ENCODE assay signal across 8 cellular contexts in the genomic region with DNA sequence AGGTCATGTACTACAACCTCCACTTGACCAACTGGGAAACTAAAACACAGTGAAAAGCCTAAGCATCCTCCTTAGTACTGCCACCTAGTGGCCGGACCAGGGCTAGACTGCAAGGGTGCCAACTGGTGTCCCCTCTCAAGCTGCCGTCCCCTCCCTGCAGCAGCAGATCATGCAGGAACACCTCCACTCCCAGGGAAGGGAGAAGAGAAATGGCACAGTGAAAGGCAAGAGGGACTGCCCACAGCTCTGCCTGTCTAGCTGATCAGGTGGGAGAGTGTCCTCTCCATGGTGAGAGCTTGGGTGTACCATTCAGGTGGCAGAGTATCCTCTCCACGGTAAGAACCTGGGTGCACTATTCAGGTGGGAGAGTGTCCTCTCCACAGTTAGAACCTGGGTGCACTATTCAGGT.
DNase-seq lines count a peak whose midpoint lies in the region; ATAC-seq, FAIRE-seq and TF ChIP-seq lines count a peak whose summit lies in the region.

No MANE protein-coding gene starts in this region.

- intact Hi-C loops in left colon (cut with DNase I, micrococcal nuclease), result loop anchor here in 1 of 2 donors (10.0 kb wide), 1 partner anchor 149 kb away; no protein-coding TSS in a partner anchor

- peak; percentile 89 for FAIRE-seq in GM12891 (lab: Jason Lieb, UNC)

- peak; percentile 71 for TF ChIP-seq CTCF in astrocyte of the cerebellum (IDR thresholded peaks at IDR 0.05; ENCODE audit: low read depth, low read length, missing control alignments)

- in situ Hi-C loops in astrocyte of the cerebellum (cut with HindIII; ENCODE audit: low sequenced_read_pairs), result no loop called here

- ATAC-seq in left colon, result peak; percentile 33

- H3K4me3 ChIP-seq in Jurkat, Clone E6-1 (ENCODE audit: low read length), result no peak overlapping the region
- H3K4me3 ChIP-seq in astrocyte of the cerebellum (ENCODE audit: low read depth, low read length), result no peak overlapping the region

- no peak for TF ChIP-seq POLR2A in GM12891 (IDR thresholded peaks at IDR 0.05; ENCODE audit: low read depth, low read length)

- DNase-seq in A172 (ENCODE audit: low spot score) (peak; percentile 35), GM12891 (ENCODE audit: insufficient read length, low spot score) (peak; percentile 36), T-helper 9 cell (peak; percentile 71), astrocyte of the cerebellum (ENCODE audit: low read depth) (no peak), left colon (peak; percentile 46 to 64), cerebellum (ENCODE audit: low spot score) (no peak)
- peak; percentile 55 for DNase-seq in Jurkat, Clone E6-1 (ENCODE audit: low read depth, low spot score)
- DNase-seq in stimulated activated CD4-positive, alpha-beta T cell treated with anti-CD3 and anti-CD28 coated beads, TNF-alpha, amount 100 ng/mL, for 48 hours (ENCODE audit: low read depth in 3 of 3), result peak; percentile 50 to 77 (median 52)

TF ChIP-seq in GM12891, 5 proteins besides CTCF, POLR2A, EP300 and RAD21:
- no peak for TF ChIP-seq TAF1 (IDR thresholded peaks at IDR 0.05; ENCODE audit: low read depth, low read length)
- no peak for TF ChIP-seq PAX5 (IDR thresholded peaks at IDR 0.05; ENCODE audit: insufficient read depth, low read length, severe bottlenecking)
- no peak for TF ChIP-seq POLR2AphosphoS5 (IDR thresholded peaks at IDR 0.05; ENCODE audit: low read depth, low read length)
- TF ChIP-seq POU2F2 (IDR thresholded peaks at IDR 0.05; ENCODE audit: low read depth, low read length), result no peak
- no peak for TF ChIP-seq SPI1 (IDR thresholded peaks at IDR 0.05; ENCODE audit: low read depth, low read length)
TF ChIP-seq in GM12891: peak in this region for 0.

Comparison
In these comparisons a context has a peak if more than half of its experiments do, and no peak if none do; other contexts are left out.
1. DNase-seq: peak in A172 (single experiment), GM12891 (single experiment), Jurkat, Clone E6-1 (single experiment), T-helper 9 cell (single experiment), left colon (2 of 2) and stimulated activated CD4-positive, alpha-beta T cell treated with anti-CD3 and anti-CD28 coated beads, TNF-alpha, amount 100 ng/mL, for 48 hours (3 of 3); none in astrocyte of the cerebellum (single experiment) and cerebellum (single experiment).